ENCODE assay signal across 21 cellular contexts in genomic region chr11:15955595-15955994, GRCh38.
"Had no signal": no experiment of that assay in that cellular context is flagged by ENCODE, and none has a peak within 500 bp of the region (broad histone marks: within the 10 kb centered on the region; RNA-seq: fewer than 3 reads in every experiment).

No MANE protein-coding gene starts in this region.

- H3K27me3 Mint-ChIP-seq: stimulated activated naive B cell treated with anti-CD40 and anti-IgM and Interleukin-4, amounts not matched to agents 10 μg/mL and 1 μg/mL and 100 μg/mL, for 72 hours; stimulated activated naive CD8-positive, alpha-beta T cell treated with anti-CD3 and anti-CD28 coated beads, Interleukin-15, amount 100 ng/mL, for 72 hours had no signal

- ATAC-seq: gastroesophageal sphincter; naive thymus-derived CD4-positive, alpha-beta T cell; psoas muscle; sciatic nerve; stimulated activated naive B cell treated with anti-CD40 and anti-IgM and Interleukin-4, amounts not matched to agents 10 μg/mL and 1 μg/mL and 100 μg/mL, for 72 hours; stimulated activated naive CD8-positive, alpha-beta T cell treated with anti-CD3 and anti-CD28 coated beads, Interleukin-15, amount 100 ng/mL, for 72 hours; upper lobe of right lung had no signal

- H3K27ac Mint-ChIP-seq: endodermal cell; immature natural killer cell; naive thymus-derived CD4-positive, alpha-beta T cell; nephron progenitor cell; stimulated activated naive B cell treated with anti-CD40 and anti-IgM and Interleukin-4, amounts not matched to agents 10 μg/mL and 1 μg/mL and 100 μg/mL, for 72 hours; stimulated activated naive CD8-positive, alpha-beta T cell treated with anti-CD3 and anti-CD28 coated beads, Interleukin-15, amount 100 ng/mL, for 72 hours had no signal

- H3K36me3 ChIP-seq: colonic mucosa, gastroesophageal sphincter, tibial nerve, upper lobe of right lung, vagina had no signal

- H3K4me1 Mint-ChIP-seq: endodermal cell; immature natural killer cell; naive thymus-derived CD4-positive, alpha-beta T cell; stimulated activated naive B cell treated with anti-CD40 and anti-IgM and Interleukin-4, amounts not matched to agents 10 μg/mL and 1 μg/mL and 100 μg/mL, for 72 hours; stimulated activated naive CD8-positive, alpha-beta T cell treated with anti-CD3 and anti-CD28 coated beads, Interleukin-15, amount 100 ng/mL, for 72 hours had no signal

- H3K4me3 Mint-ChIP-seq: endodermal cell; immature natural killer cell; naive thymus-derived CD4-positive, alpha-beta T cell; nephron progenitor cell; stimulated activated naive B cell treated with anti-CD40 and anti-IgM and Interleukin-4, amounts not matched to agents 10 μg/mL and 1 μg/mL and 100 μg/mL, for 72 hours; stimulated activated naive CD8-positive, alpha-beta T cell treated with anti-CD3 and anti-CD28 coated beads, Interleukin-15, amount 100 ng/mL, for 72 hours had no signal

- H3K36me3 Mint-ChIP-seq: immature natural killer cell; naive thymus-derived CD4-positive, alpha-beta T cell; stimulated activated naive B cell treated with anti-CD40 and anti-IgM and Interleukin-4, amounts not matched to agents 10 μg/mL and 1 μg/mL and 100 μg/mL, for 72 hours had no signal

- H3K27ac ChIP-seq: colonic mucosa, gastroesophageal sphincter, psoas muscle, testis, tibial nerve, upper lobe of right lung, vagina had no signal

- DNase-seq: colonic mucosa; effector CD4-positive, alpha-beta T cell; endodermal cell; erythroblast; glutamatergic neuron; immature natural killer cell; kidney; naive thymus-derived CD4-positive, alpha-beta T cell; nephron progenitor cell; psoas muscle; retina; stimulated activated CD4-positive, alpha-beta T cell treated with anti-CD3 and anti-CD28 coated beads, Interleukin-2, amount 100 ng/mL, for 24 hours; stimulated activated CD4-positive, alpha-beta T cell treated with anti-CD3 and anti-CD28 coated beads, Interleukin-4, amount 100 ng/mL, for 4 hours; stimulated activated naive B cell treated with anti-CD40 and anti-IgM and Interleukin-4, amounts not matched to agents 10 μg/mL and 1 μg/mL and 100 μg/mL, for 72 hours; stimulated activated naive CD8-positive, alpha-beta T cell treated with anti-CD3 and anti-CD28 coated beads, Interleukin-15, amount 100 ng/mL, for 72 hours; testis; upper lobe of right lung had no signal

- H3K9me3 ChIP-seq: colonic mucosa, gastroesophageal sphincter, psoas muscle, testis, tibial nerve, upper lobe of right lung, vagina had no signal

- H3K4me3 ChIP-seq: colonic mucosa, gastroesophageal sphincter, psoas muscle, testis, tibial nerve, upper lobe of right lung, vagina had no signal

- H3K27me3 ChIP-seq: colonic mucosa, gastroesophageal sphincter, testis, tibial nerve, upper lobe of right lung, vagina had no signal

- H3K4me1 ChIP-seq: colonic mucosa, gastroesophageal sphincter, psoas muscle, testis, tibial nerve, upper lobe of right lung, vagina had no signal
